8 cellular contexts compared by ENCODE assay signal in genomic region chr10:119209736-119210355, GRCh38. TPM values are rescaled to one million over a fixed set of nuclear protein-coding genes. Genes with fewer than 3 reads are reported as not detected.
A peak's percentile ranks its signal among the peaks of the same experiment; 100 is the strongest.
DNase-seq lines count a peak whose midpoint lies in the region; ATAC-seq and TF ChIP-seq lines count a peak whose summit lies in the region.

No MANE protein-coding gene starts in this region.

- peaks cover 52% of the 10 kb centered on the region for H3K4me1 Mint-ChIP-seq in WTC11

- H3K9me3 Mint-ChIP-seq in WTC11, result no peaks in the 10 kb centered on the region

- H3K4me3 Mint-ChIP-seq in WTC11, result peak overlapping the region; percentile 41

- intact Hi-C loops in stomach (cut with DNase I; ENCODE audit: low total_unique reads), result loop anchor here (10.0 kb wide), 2 partner anchors 205 to 235 kb away; no protein-coding TSS in a partner anchor

- H3K4me1 ChIP-seq in SK-N-SH (ENCODE audit: control insufficient read depth in 1 of 2, insufficient read depth in 2 of 2, low read depth in 1 of 2, low read length in 1 of 2) (peaks cover 29 to 45% of the 10 kb centered on the region in 2 experiments), iPS-20b (ENCODE audit: insufficient read depth, low read length) (peaks cover 20% of the 10 kb centered on the region), stomach (peaks cover 33 to 72% (median 69%) of the 10 kb centered on the region in 4 donors)

- H3K27ac Mint-ChIP-seq in WTC11, result no peak overlapping the region

- peak overlapping the region; percentile 74; the same call in 1 of the 2 replicates for H3K9ac ChIP-seq in SK-N-SH
- H3K9ac ChIP-seq in iPS-20b (ENCODE audit: low read depth, low read length), result no peak overlapping the region

- H3F3A ChIP-seq in SK-N-SH (replicated peaks; ENCODE audit: insufficient read depth), result peaks cover 30% of the 10 kb centered on the region

- TF ChIP-seq RAD21 in SK-N-SH (IDR thresholded peaks at IDR 0.05; ENCODE audit: low read length), result peak; percentile 12

- H3K4me2 ChIP-seq in SK-N-SH, result peak overlapping the region; percentile 97

- POLR2A ChIA-PET in SK-N-SH (lab: Yijun Ruan, JAX) (interaction anchor here (0.7 to 1.1 kb wide), 3 partner anchors 13 to 78 kb away, joined by 3 to 4 read pairs (median 3); no protein-coding TSS in a partner anchor), WTC11 (lab: Charles Lee) (interaction anchor here (0.5 to 0.7 kb wide), 3 partner anchors 376 to 1111 kb away, joined by 3 read pairs; partner anchors contain the start of gene TIAL1)

- TF ChIP-seq EP300 in SK-N-SH (IDR thresholded peaks at IDR 0.05; ENCODE audit: borderline replicate concordance in 1 of 2, low read depth in 1 of 2, low read length in 1 of 2) (no peak), stomach (IDR thresholded peaks at IDR 0.05) (no peak)

- TF ChIP-seq POLR2A in stomach (IDR thresholded peaks at IDR 0.05), result no peak

- H4K20me1 ChIP-seq in SK-N-SH (ENCODE audit: insufficient read depth), result no peaks in the 10 kb centered on the region

- CTCF ChIA-PET in SK-N-SH (lab: Yijun Ruan, JAX), result interaction anchor here (0.7 to 15.4 kb wide), 36 partner anchors 8 to 542 kb away, joined by 3 to 505 read pairs (median 4); no protein-coding TSS in a partner anchor
- CTCF ChIA-PET in WTC11 (lab: Charles Lee), result interaction anchor here (0.6 to 4.5 kb wide), 30 partner anchors 8 to 393 kb away, joined by 3 to 59 read pairs (median 4); partner anchors contain the start of gene DENND10

- peaks cover 57% of the 10 kb centered on the region for H3K79me2 ChIP-seq in SK-N-SH (ENCODE audit: insufficient read depth)

- H3K9me2 ChIP-seq in SK-N-SH, result no peaks in the 10 kb centered on the region

- TF ChIP-seq CTCF in SK-N-SH (IDR thresholded peaks at IDR 0.05), result no peak
- no peak for TF ChIP-seq CTCF in WTC11 (IDR thresholded peaks at IDR 0.05)
- peak in 1 of 7 experiments; percentile 44 for TF ChIP-seq CTCF in stomach (IDR thresholded peaks at IDR 0.05)

- H3K27me3 Mint-ChIP-seq in WTC11 (ENCODE audit: low read depth), result peaks cover 18% of the 10 kb centered on the region

- H2AFZ ChIP-seq in SK-N-SH (ENCODE audit: low read depth), result peak overlapping the region; percentile 52

- no peaks in the 10 kb centered on the region for H3K9me3 ChIP-seq in SK-N-SH
- no peaks in the 10 kb centered on the region for H3K9me3 ChIP-seq in iPS-20b (ENCODE audit: insufficient read depth, low read depth, low read length)
- H3K9me3 ChIP-seq in stomach, result no peaks in the 10 kb centered on the region

- H3K36me3 ChIP-seq in SK-N-SH (replicated peaks in 1 of 2; ENCODE audit: control insufficient read depth in 1 of 2, insufficient read depth in 2 of 2, low read length in 1 of 2) (no peaks in the 10 kb centered on the region), iPS-20b (ENCODE audit: insufficient read depth, low read depth, low read length) (no peaks in the 10 kb centered on the region), stomach (peaks cover 0 to 6% (median 0%) of the 10 kb centered on the region in 4 donors), H7 (replicated peaks; ENCODE audit: control insufficient read depth, insufficient read depth, low read length) (no peaks in the 10 kb centered on the region)

- H3K27me3 ChIP-seq in SK-N-SH (ENCODE audit: insufficient read depth) (no peaks in the 10 kb centered on the region), iPS-20b (ENCODE audit: insufficient read depth, low read length) (peaks cover 23% of the 10 kb centered on the region), stomach (no peaks in the 10 kb centered on the region), H7 (ENCODE audit: control insufficient read depth, insufficient read depth, low read length) (peaks cover 16% of the 10 kb centered on the region)

- H3K27ac ChIP-seq in SK-N-SH (ENCODE audit: low read depth in 2 of 2, low read length in 1 of 2) (peak overlapping the region; percentile 67 to 98), iPS-20b (ENCODE audit: low read length) (no peak overlapping the region), stomach (peak overlapping the region; percentile 86 to 100 (median 98))

- H3K4me3 ChIP-seq in SK-N-SH (ENCODE audit: low read depth in 2 of 2, low read length in 1 of 2) (peak overlapping the region; percentile 91), iPS-20b (ENCODE audit: low read length) (peak overlapping the region; percentile 43; the same call in 1 of the 2 replicates), stomach (peak overlapping the region; percentile 63 to 88 (median 74)), H7 (ENCODE audit: insufficient read depth, low read depth, low read length) (no peak overlapping the region)

- WGBS in SK-N-SH (ENCODE audit: low lambda C conversion rate), result 20% methylated on average over 9 of the region's 9 CpGs
- 14 to 33% (median 23%) methylated on average over 9 of the region's 9 CpGs for WGBS in stomach, 5 donors

- DNase-seq in SK-N-SH, result no peak
- no peak for DNase-seq in WTC11 (ENCODE audit: low spot score)
- no peak for DNase-seq in stomach
- no peak for DNase-seq in activated CD8-positive, alpha-beta memory T cell treated with anti-CD3 and anti-CD28 coated beads, Interleukin-2, amount 50 U/mL, for 48 hours
- DNase-seq in H7, result no peak

- H3K36me3 Mint-ChIP-seq in WTC11, result no peaks in the 10 kb centered on the region

- ATAC-seq in SK-N-SH treated with all-trans-retinoic acid at 6 μM for 48 hours (no peak), WTC11 (no peak), GM18909 (IDR thresholded peaks at IDR 0.05; ENCODE audit: poor library complexity, unreplicated experiment) (no peak)

TF ChIP-seq in SK-N-SH, 30 proteins besides CTCF, POLR2A, EP300 and RAD21:
- TF ChIP-seq NFIC (IDR thresholded peaks at IDR 0.05; ENCODE audit: borderline replicate concordance) (no peak), RXRA (IDR thresholded peaks at IDR 0.05; ENCODE audit: borderline replicate concordance, low read depth) (0 out of 2 replicates have a peak, but pooled peaks have one; percentile 1), USF2 (IDR thresholded peaks at IDR 0.05; ENCODE audit: borderline replicate concordance, low read depth, low read length) (no peak), MXI1 (IDR thresholded peaks at IDR 0.05; ENCODE audit: low read depth, low read length) (peak; percentile 8; the same call in 1 of the 2 replicates)

TF ChIP-seq in SK-N-SH treated with all-trans-retinoic acid at 6 μM for 48 hours, 23 proteins besides CTCF, POLR2A, EP300 and RAD21 (continues in another document):
- TF ChIP-seq ZC3H10 (CRISPR knock-in tag; IDR thresholded peaks at IDR 0.05) (no peak), RARB (CRISPR knock-in tag; IDR thresholded peaks at IDR 0.05) (no peak), SNAI2 (CRISPR knock-in tag; IDR thresholded peaks at IDR 0.05) (no peak), TCF4 (CRISPR knock-in tag; IDR thresholded peaks at IDR 0.05; ENCODE audit: borderline replicate concordance) (no peak)

TF ChIP-seq in WTC11, 78 proteins besides CTCF, POLR2A, EP300 and RAD21 (continues in another document):
- no peak for TF ChIP-seq NFATC4 (CRISPR knock-in tag; IDR thresholded peaks at IDR 0.05)
- no peak for TF ChIP-seq FOXJ3 (CRISPR knock-in tag; IDR thresholded peaks at IDR 0.05; ENCODE audit: borderline replicate concordance)
- TF ChIP-seq CBFB (CRISPR knock-in tag; IDR thresholded peaks at IDR 0.05; ENCODE audit: low read depth), result no peak
- no peak for TF ChIP-seq E2F1 (CRISPR knock-in tag; IDR thresholded peaks at IDR 0.05)
- no peak for TF ChIP-seq ZSCAN18 (CRISPR knock-in tag; IDR thresholded peaks at IDR 0.05)
- no peak for TF ChIP-seq NR2C2 (CRISPR knock-in tag; IDR thresholded peaks at IDR 0.05)
- no peak for TF ChIP-seq PRRX2 (CRISPR knock-in tag; IDR thresholded peaks at IDR 0.05)

RNA-seq across cellular contexts. Expression of gene GRK5, which starts 2.5 kb away (rescaled TPM):
- polyA plus RNA-seq in SK-N-SH (2012; rRNA removed) (9.5 and 12.1 TPM in 2 replicates), stomach (10 to 100 TPM; 10.9 to 95.9 (median 61.0) TPM)
- 8.9 and 11.6 TPM in 2 replicates for polyA plus RNA-seq in SK-N-SH (2012; cell fraction: cytosol; rRNA removed)
- polyA plus RNA-seq in SK-N-SH (2012; cell fraction: nucleus; rRNA removed), result 10.3 and 10.8 TPM in 2 replicates
- total RNA-seq in WTC11 (2021) (1.9 to 2.3 TPM (median 2.2 TPM) in 3 replicates), stomach (10 to 100 TPM; 18.1 to 56.2 (median 31.9) TPM)
- total RNA-seq in H7 (2014; rRNA removed; shearing (Covaris generic)), result 1.2 and 1.7 TPM in 2 replicates

RNA-seq across cellular contexts. Expression of gene PRDX3, which starts 31.2 kb away (rescaled TPM):
- polyA plus RNA-seq in SK-N-SH (2012; rRNA removed) (193 and 278 TPM in 2 replicates), stomach (100 to 1,000 TPM in 2 of 3 donors, 10 to 100 TPM in 1; 88.9 to 146 (median 144) TPM)
- 306 and 319 TPM in 2 replicates for polyA plus RNA-seq in SK-N-SH (2012; cell fraction: cytosol; rRNA removed)
- polyA plus RNA-seq in SK-N-SH (2012; cell fraction: nucleus; rRNA removed), result 64.2 and 128 TPM in 2 replicates
- total RNA-seq in WTC11 (2021) (167 to 175 TPM (median 173 TPM) in 3 replicates), stomach (100 to 1,000 TPM in 2 of 5 donors, 10 to 100 TPM in 3; 11.9 to 163 (median 91.7) TPM)
- 411 and 445 TPM in 2 replicates for total RNA-seq in H7 (2014; rRNA removed; shearing (Covaris generic))

RNA-seq across cellular contexts. Expression of gene SFXN4, which starts 44.3 kb away (rescaled TPM):
- polyA plus RNA-seq in SK-N-SH (2012; rRNA removed), result 24.2 and 32.0 TPM in 2 replicates
- polyA plus RNA-seq in SK-N-SH (2012; cell fraction: cytosol; rRNA removed), result 23.0 and 33.1 TPM in 2 replicates
- 67.8 and 86.1 TPM in 2 replicates for polyA plus RNA-seq in SK-N-SH (2012; cell fraction: nucleus; rRNA removed)
- 23.8 to 25.9 TPM (median 24.0 TPM) in 3 replicates for total RNA-seq in WTC11 (2021)
- total RNA-seq in stomach, result 10 to 100 TPM in 4 of 5 donors, 1 to 10 TPM in 1; 2.7 to 72.7 (median 15.8) TPM
- 10 to 100 TPM; 32.4 to 50.6 (median 36.8) TPM for polyA plus RNA-seq in stomach
- total RNA-seq in H7 (2014; rRNA removed; shearing (Covaris generic)), result 15.3 and 24.6 TPM in 2 replicates
